In the genomic region with DNA sequence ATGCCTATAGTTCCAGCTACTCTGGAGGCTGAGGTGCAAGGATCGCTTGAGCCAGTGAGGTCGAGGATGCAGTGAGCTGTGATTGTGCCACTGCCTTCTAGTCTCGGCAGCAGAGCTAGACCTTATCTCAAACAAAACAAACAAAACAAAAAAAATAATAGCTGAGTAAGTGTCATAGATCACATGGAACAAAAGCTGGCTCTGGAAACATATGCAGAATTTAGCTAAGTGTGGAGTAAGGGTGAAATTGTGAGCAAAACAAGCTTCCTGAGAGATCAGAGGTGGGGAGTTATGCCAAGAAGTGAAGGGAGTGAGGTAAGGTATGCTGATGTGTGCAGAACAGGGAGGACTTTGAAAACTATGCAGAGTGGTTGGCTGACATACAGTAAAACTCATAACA, we compare ENCODE assay signal across 1 cellular context.
A peak's percentile ranks its signal among the peaks of the same experiment; 100 is the strongest.
TF ChIP-seq lines count a peak whose summit lies in the region.

No MANE protein-coding gene starts in this region.

TF ChIP-seq in HEK293, 187 proteins besides CTCF, POLR2A, EP300 and RAD21 (continued from another document):
- TF ChIP-seq, protein P1, sequence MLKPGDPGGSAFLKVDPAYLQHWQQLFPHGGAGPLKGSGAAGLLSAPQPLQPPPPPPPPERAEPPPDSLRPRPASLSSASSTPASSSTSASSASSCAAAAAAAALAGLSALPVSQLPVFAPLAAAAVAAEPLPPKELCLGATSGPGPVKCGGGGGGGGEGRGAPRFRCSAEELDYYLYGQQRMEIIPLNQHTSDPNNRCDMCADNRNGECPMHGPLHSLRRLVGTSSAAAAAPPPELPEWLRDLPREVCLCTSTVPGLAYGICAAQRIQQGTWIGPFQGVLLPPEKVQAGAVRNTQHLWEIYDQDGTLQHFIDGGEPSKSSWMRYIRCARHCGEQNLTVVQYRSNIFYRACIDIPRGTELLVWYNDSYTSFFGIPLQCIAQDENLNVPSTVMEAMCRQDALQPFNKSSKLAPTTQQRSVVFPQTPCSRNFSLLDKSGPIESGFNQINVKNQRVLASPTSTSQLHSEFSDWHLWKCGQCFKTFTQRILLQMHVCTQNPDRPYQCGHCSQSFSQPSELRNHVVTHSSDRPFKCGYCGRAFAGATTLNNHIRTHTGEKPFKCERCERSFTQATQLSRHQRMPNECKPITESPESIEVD (tag by site-specific recombination; IDR thresholded peaks at IDR 0.05), result peak; percentile 62
- TF ChIP-seq ZNF354C (tag by site-specific recombination; IDR thresholded peaks at IDR 0.05; ENCODE audit: borderline replicate concordance, low read depth) (no peak), ZNF629 (tag by site-specific recombination; IDR thresholded peaks at IDR 0.05) (peak; percentile 38; the same call in 1 of the 2 replicates), MYNN (tag by site-specific recombination; IDR thresholded peaks at IDR 0.05; ENCODE audit: borderline replicate concordance) (no peak)
- TF ChIP-seq, protein P2, sequence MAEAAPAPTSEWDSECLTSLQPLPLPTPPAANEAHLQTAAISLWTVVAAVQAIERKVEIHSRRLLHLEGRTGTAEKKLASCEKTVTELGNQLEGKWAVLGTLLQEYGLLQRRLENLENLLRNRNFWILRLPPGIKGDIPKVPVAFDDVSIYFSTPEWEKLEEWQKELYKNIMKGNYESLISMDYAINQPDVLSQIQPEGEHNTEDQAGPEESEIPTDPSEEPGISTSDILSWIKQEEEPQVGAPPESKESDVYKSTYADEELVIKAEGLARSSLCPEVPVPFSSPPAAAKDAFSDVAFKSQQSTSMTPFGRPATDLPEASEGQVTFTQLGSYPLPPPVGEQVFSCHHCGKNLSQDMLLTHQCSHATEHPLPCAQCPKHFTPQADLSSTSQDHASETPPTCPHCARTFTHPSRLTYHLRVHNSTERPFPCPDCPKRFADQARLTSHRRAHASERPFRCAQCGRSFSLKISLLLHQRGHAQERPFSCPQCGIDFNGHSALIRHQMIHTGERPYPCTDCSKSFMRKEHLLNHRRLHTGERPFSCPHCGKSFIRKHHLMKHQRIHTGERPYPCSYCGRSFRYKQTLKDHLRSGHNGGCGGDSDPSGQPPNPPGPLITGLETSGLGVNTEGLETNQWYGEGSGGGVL (tag by site-specific recombination; IDR thresholded peaks at IDR 0.05), result peak; percentile 34; the same call in 1 of the 2 replicates
- TF ChIP-seq, protein P3, sequence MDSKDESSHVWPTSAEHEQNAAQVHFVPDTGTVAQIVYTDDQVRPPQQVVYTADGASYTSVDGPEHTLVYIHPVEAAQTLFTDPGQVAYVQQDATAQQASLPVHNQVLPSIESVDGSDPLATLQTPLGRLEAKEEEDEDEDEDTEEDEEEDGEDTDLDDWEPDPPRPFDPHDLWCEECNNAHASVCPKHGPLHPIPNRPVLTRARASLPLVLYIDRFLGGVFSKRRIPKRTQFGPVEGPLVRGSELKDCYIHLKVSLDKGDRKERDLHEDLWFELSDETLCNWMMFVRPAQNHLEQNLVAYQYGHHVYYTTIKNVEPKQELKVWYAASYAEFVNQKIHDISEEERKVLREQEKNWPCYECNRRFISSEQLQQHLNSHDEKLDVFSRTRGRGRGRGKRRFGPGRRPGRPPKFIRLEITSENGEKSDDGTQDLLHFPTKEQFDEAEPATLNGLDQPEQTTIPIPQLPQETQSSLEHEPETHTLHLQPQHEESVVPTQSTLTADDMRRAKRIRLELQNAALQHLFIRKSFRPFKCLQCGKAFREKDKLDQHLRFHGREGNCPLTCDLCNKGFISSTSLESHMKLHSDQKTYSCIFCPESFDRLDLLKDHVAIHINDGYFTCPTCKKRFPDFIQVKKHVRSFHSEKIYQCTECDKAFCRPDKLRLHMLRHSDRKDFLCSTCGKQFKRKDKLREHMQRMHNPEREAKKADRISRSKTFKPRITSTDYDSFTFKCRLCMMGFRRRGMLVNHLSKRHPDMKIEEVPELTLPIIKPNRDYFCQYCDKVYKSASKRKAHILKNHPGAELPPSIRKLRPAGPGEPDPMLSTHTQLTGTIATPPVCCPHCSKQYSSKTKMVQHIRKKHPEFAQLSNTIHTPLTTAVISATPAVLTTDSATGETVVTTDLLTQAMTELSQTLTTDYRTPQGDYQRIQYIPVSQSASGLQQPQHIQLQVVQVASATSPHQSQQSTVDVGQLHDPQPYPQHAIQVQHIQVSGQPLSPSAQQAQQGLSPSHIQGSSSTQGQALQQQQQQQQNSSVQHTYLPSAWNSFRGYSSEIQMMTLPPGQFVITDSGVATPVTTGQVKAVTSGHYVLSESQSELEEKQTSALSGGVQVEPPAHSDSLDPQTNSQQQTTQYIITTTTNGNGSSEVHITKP (tag by site-specific recombination; IDR thresholded peaks at IDR 0.05), result 0 out of 2 replicates have a peak, but pooled peaks have one; percentile 8
